Comparison of ENCODE assay signal across 12 cellular contexts in genomic region chr3:42033741-42034140, GRCh38. TPM values are rescaled to one million over a fixed set of nuclear protein-coding genes. Genes with fewer than 3 reads are reported as not detected.
DNase-seq lines count a peak whose midpoint lies in the region; FAIRE-seq and TF ChIP-seq lines count a peak whose summit lies in the region.
"Had no signal": no experiment of that assay in that cellular context is flagged by ENCODE, and none has a peak within 500 bp of the region (broad histone marks: within the 10 kb centered on the region; RNA-seq: fewer than 3 reads in every experiment).

No MANE protein-coding gene starts in this region.

- H3K9me3 ChIP-seq in astrocyte (ENCODE audit: insufficient read depth, low read depth, low read length), result no peaks in the 10 kb centered on the region
- no peaks in the 10 kb centered on the region for H3K9me3 ChIP-seq in liver (ENCODE audit: control insufficient read depth in 4 of 4, low read length in 3 of 4)
- no peaks in the 10 kb centered on the region for H3K9me3 ChIP-seq in stomach
- H3K9me3 ChIP-seq: mucosa of descending colon had no signal

- no peaks in the 10 kb centered on the region for H4K20me1 ChIP-seq in astrocyte (ENCODE audit: insufficient read depth, low read length)

- H3K4me1 Mint-ChIP-seq in astrocyte (ENCODE audit: low read depth, unreplicated experiment), result peaks cover 61% of the 10 kb centered on the region

- no peak for TF ChIP-seq CTCF in astrocyte (IDR thresholded peaks at IDR 0.05; ENCODE audit: insufficient read depth, low read depth, low read length)
- TF ChIP-seq CTCF in liver (IDR thresholded peaks at IDR 0.05; ENCODE audit: low read depth, low read length, missing input control), result no peak
- no peak for TF ChIP-seq CTCF in stomach (IDR thresholded peaks at IDR 0.05)
- TF ChIP-seq CTCF in dorsolateral prefrontal cortex (IDR thresholded peaks at IDR 0.05 in 54 of 56, conservative IDR thresholded peaks at IDR 0.05 in 2 of 56; ENCODE audit: low read depth in 1 of 56, partially characterized antibody in 56 of 56), result no peak

- H3K27ac Mint-ChIP-seq in astrocyte (ENCODE audit: unreplicated experiment), result peak overlapping the region; percentile 73

- TF ChIP-seq RAD21 in liver (IDR thresholded peaks at IDR 0.05), result no peak

- H3K4me1 ChIP-seq in astrocyte (ENCODE audit: insufficient read depth, low read length) (peaks cover 57% of the 10 kb centered on the region), liver (ENCODE audit: control insufficient read depth in 4 of 4, insufficient read depth in 4 of 4, low read length in 3 of 4) (peaks cover 18 to 59% (median 50%) of the 10 kb centered on the region in 4 donors), stomach (peaks cover 37 to 71% (median 54%) of the 10 kb centered on the region in 4 donors)

- no peak overlapping the region for H3K4me3 ChIP-seq in astrocyte (ENCODE audit: insufficient read depth, low read depth, low read length)
- H3K4me3 ChIP-seq in liver (ENCODE audit: low read depth in 1 of 3, low read length in 3 of 3), result no peak overlapping the region
- no peak overlapping the region for H3K4me3 ChIP-seq in stomach
- H3K4me3 ChIP-seq in dorsolateral prefrontal cortex, result no peak overlapping the region
- H3K4me3 ChIP-seq: mucosa of descending colon had no signal

- H3K36me3 Mint-ChIP-seq in astrocyte (ENCODE audit: low read depth, unreplicated experiment), result peaks cover 16% of the 10 kb centered on the region

- peak overlapping the region; percentile 76 for H3K4me2 ChIP-seq in astrocyte (ENCODE audit: low read length)

- H2AFZ ChIP-seq in astrocyte (ENCODE audit: low read depth, low read length), result no peak overlapping the region

- H3K27ac ChIP-seq in astrocyte (ENCODE audit: low read depth, low read length) (peak overlapping the region; percentile 86), liver (ENCODE audit: low read depth in 1 of 2, low read length in 2 of 2) (peak overlapping the region; percentile 88 to 95), stomach (peak overlapping the region in 3 of 5 donors; percentile 77 to 80 (median 79)), dorsolateral prefrontal cortex (peak overlapping the region in 26 of 59 donors; percentile 2 to 79 (median 55))
- H3K27ac ChIP-seq: VCaP had no signal

- peak overlapping the region; percentile 17 for H3K4me3 Mint-ChIP-seq in astrocyte (ENCODE audit: unreplicated experiment)
- H3K4me3 Mint-ChIP-seq: central memory CD8-positive, alpha-beta T cell had no signal

- intact Hi-C loops in stomach (cut with DNase I; ENCODE audit: low total_unique reads), result no loop called here
- intact Hi-C loops in dorsolateral prefrontal cortex (cut with DNase I), result no loop called here

- H3K79me2 ChIP-seq in astrocyte (ENCODE audit: insufficient read depth, low read length), result peaks cover 67% of the 10 kb centered on the region

- H3K36me3 ChIP-seq in astrocyte (ENCODE audit: insufficient read depth, low read length) (peaks cover 4% of the 10 kb centered on the region), liver (ENCODE audit: control insufficient read depth in 4 of 4, insufficient read depth in 3 of 4, low read depth in 1 of 4, low read length in 3 of 4) (no peaks in the 10 kb centered on the region), stomach (peaks cover 0 to 18% (median 11%) of the 10 kb centered on the region in 4 donors)

- H3K9me3 Mint-ChIP-seq in astrocyte (ENCODE audit: unreplicated experiment), result peaks cover under 1% of the 10 kb centered on the region
- H3K9me3 Mint-ChIP-seq: central memory CD8-positive, alpha-beta T cell had no signal

- TF ChIP-seq POLR2A in stomach (IDR thresholded peaks at IDR 0.05), result no peak

- peak overlapping the region; percentile 74 for H3K9ac ChIP-seq in astrocyte (ENCODE audit: low read length)
- no peak overlapping the region for H3K9ac ChIP-seq in liver (ENCODE audit: low read depth in 1 of 2, low read length in 2 of 2)

- DNase-seq in HCEC 1CT, result peak; percentile 68
- DNase-seq in astrocyte (ENCODE audit: low read depth), result peak; percentile 57
- no peak for DNase-seq in stomach
- DNase-seq in dorsolateral prefrontal cortex, result no peak
- no peak for DNase-seq in SHP77 (lab: John Stamatoyannopoulos, UW)
- no peak for DNase-seq in RPMI8226
- no peak for DNase-seq in KBM-7
- DNase-seq: DMS153, mucosa of descending colon had no signal

- in situ Hi-C loops in KBM-7 (cut with MboI; ENCODE audit: low pct_unique_long_range_greater_than_20kb, low sequenced_read_pairs), result no loop called here

- WGBS in liver, result 98% methylated on average over 2 of the region's 2 CpGs
- WGBS in stomach, 5 donors, result 92 to 98% (median 97%) methylated on average over 2 of the region's 2 CpGs

- H3K27me3 ChIP-seq in astrocyte (ENCODE audit: insufficient read depth, low read length) (no peaks in the 10 kb centered on the region), liver (ENCODE audit: control insufficient read depth in 4 of 4, insufficient read depth in 4 of 4, low read length in 3 of 4) (no peaks in the 10 kb centered on the region), stomach (no peaks in the 10 kb centered on the region), dorsolateral prefrontal cortex (no peaks in the 10 kb centered on the region)

- peak; percentile 9 for FAIRE-seq in astrocyte (lab: Jason Lieb, UNC)

- H3K27me3 Mint-ChIP-seq in astrocyte (ENCODE audit: low read depth, unreplicated experiment), result no peaks in the 10 kb centered on the region
- H3K27me3 Mint-ChIP-seq: central memory CD8-positive, alpha-beta T cell had no signal

- no peak for TF ChIP-seq EP300 in stomach (IDR thresholded peaks at IDR 0.05)

TF ChIP-seq in liver, 16 proteins besides CTCF, POLR2A, EP300 and RAD21:
- TF ChIP-seq JUND (IDR thresholded peaks at IDR 0.05), result no peak
- TF ChIP-seq SP1 (IDR thresholded peaks at IDR 0.05), result no peak
- TF ChIP-seq FOXA2 (IDR thresholded peaks at IDR 0.05), result no peak
- TF ChIP-seq GABPA (IDR thresholded peaks at IDR 0.05 in 1 of 2, conservative IDR thresholded peaks at IDR 0.05 in 1 of 2), result no peak
- TF ChIP-seq REST (IDR thresholded peaks at IDR 0.05), result no peak
- TF ChIP-seq YY1 (IDR thresholded peaks at IDR 0.05), result no peak
- TF ChIP-seq RXRA (IDR thresholded peaks at IDR 0.05), result no peak
- no peak for TF ChIP-seq TAF1 (conservative IDR thresholded peaks at IDR 0.05)
- no peak for TF ChIP-seq EGR1 (IDR thresholded peaks at IDR 0.05; ENCODE audit: low read depth in 2 of 2)
- TF ChIP-seq, protein P1, sequence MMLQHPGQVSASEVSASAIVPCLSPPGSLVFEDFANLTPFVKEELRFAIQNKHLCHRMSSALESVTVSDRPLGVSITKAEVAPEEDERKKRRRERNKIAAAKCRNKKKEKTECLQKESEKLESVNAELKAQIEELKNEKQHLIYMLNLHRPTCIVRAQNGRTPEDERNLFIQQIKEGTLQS (IDR thresholded peaks at IDR 0.05), result no peak
- no peak for TF ChIP-seq NR2F2 (IDR thresholded peaks at IDR 0.05)
- TF ChIP-seq HNF4G (IDR thresholded peaks at IDR 0.05), result no peak
- TF ChIP-seq MAX (IDR thresholded peaks at IDR 0.05), result no peak
- no peak for TF ChIP-seq FOXA1 (IDR thresholded peaks at IDR 0.05)
- TF ChIP-seq HNF4A (conservative IDR thresholded peaks at IDR 0.05), result no peak
- TF ChIP-seq, protein P2, sequence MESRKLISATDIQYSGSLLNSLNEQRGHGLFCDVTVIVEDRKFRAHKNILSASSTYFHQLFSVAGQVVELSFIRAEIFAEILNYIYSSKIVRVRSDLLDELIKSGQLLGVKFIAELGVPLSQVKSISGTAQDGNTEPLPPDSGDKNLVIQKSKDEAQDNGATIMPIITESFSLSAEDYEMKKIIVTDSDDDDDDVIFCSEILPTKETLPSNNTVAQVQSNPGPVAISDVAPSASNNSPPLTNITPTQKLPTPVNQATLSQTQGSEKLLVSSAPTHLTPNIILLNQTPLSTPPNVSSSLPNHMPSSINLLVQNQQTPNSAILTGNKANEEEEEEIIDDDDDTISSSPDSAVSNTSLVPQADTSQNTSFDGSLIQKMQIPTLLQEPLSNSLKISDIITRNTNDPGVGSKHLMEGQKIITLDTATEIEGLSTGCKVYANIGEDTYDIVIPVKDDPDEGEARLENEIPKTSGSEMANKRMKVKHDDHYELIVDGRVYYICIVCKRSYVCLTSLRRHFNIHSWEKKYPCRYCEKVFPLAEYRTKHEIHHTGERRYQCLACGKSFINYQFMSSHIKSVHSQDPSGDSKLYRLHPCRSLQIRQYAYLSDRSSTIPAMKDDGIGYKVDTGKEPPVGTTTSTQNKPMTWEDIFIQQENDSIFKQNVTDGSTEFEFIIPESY (IDR thresholded peaks at IDR 0.05), result no peak
TF ChIP-seq in liver: peak in this region for 0.

RNA-seq across cellular contexts. Expression of gene TRAK1, which starts 57.4 kb away (rescaled TPM):
- total RNA-seq in astrocyte (52.3 and 56.2 TPM in 2 replicates), liver (10 to 100 TPM; 12.1 to 21.7 TPM), stomach (100 to 1,000 TPM in 4 of 5 donors, 10 to 100 TPM in 1; 67.1 to 328 (median 107) TPM), dorsolateral prefrontal cortex (100 to 1,000 TPM in 2 of 120 experiments, 10 to 100 TPM in 118; 52.9 to 121 (median 72.5) TPM)
- polyA plus RNA-seq in liver (1 to 10 TPM; 3.4 to 5.0 TPM), stomach (10 to 100 TPM; 17.2 to 33.5 (median 20.1) TPM)

Comparison
In these comparisons a context has a peak if more than half of its experiments do, and no peak if none do; other contexts are left out.
1. DNase-seq: peak in HCEC 1CT (single experiment) and astrocyte (single experiment); none in stomach (single experiment), dorsolateral prefrontal cortex (0 of 10), SHP77 (0 of 2), RPMI8226 (single experiment) and KBM-7 (single experiment).